ENCODE assay signal across 1 cellular context in the genomic region with DNA sequence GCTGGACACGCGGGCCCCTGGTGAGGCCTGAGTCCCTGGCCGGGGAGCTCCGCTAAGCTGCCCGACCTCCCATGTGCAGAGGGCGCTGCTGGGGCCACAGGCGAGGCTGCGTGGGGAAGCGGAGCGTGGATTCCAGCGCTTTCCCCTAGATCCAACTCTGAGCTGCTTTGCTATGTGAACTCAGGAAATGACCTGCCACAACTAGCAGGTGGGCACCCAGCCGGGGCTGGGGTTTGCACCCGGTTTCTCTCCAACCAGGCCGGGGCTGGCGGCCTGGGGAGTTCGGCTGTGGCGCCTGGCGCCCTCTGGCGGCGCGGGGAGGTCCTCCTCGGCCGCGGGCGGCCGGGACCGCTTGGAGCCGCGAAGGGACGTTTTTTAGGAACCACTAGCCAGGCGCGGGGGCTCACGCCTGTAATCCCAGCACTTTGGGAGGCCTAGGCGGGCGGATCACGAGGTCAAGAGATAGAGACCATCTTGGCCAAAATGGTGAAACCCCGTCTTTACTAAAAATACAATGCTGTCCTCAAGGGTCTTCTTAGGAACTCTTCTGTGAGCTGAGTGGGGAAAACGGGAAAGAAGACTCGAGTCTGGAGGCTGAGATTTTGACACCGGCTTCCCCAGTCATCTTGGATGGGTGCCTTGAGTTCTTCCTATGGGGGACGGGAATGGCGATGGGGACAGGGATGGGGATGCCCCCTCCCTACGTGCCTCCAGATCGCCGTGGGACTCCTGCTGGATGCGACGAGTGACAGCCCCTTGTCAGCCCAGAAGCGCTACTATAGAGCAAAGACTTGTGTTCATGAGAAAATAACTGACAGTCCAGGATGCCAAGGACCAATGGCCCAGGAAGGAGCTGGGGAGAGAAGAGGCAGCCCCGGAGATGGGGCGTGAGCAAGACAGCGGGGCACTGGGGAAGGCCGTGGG.
TF ChIP-seq lines count a peak whose summit lies in the region.

No MANE protein-coding gene starts in this region.

TF ChIP-seq in A549, 52 proteins besides CTCF, POLR2A, EP300 and RAD21 (continued from another document):
- TF ChIP-seq RFX5 (IDR thresholded peaks at IDR 0.05) = no peak
- TF ChIP-seq, protein P1, sequence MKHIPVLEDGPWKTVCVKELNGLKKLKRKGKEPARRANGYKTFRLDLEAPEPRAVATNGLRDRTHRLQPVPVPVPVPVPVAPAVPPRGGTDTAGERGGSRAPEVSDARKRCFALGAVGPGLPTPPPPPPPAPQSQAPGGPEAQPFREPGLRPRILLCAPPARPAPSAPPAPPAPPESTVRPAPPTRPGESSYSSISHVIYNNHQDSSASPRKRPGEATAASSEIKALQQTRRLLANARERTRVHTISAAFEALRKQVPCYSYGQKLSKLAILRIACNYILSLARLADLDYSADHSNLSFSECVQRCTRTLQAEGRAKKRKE (CRISPR knock-in tag; IDR thresholded peaks at IDR 0.05; ENCODE audit: low read depth) = no peak
- TF ChIP-seq HOXB13 (CRISPR knock-in tag; IDR thresholded peaks at IDR 0.05; ENCODE audit: low read depth) = no peak
- no peak for TF ChIP-seq EHF (CRISPR knock-in tag; IDR thresholded peaks at IDR 0.05)
- TF ChIP-seq, protein P2, sequence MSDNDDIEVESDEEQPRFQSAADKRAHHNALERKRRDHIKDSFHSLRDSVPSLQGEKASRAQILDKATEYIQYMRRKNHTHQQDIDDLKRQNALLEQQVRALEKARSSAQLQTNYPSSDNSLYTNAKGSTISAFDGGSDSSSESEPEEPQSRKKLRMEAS (IDR thresholded peaks at IDR 0.05) = peak; percentile 54; the same call in 1 of the 2 replicates
